9 cellular contexts compared by ENCODE assay signal in genomic region chr7:28573059-28573553, GRCh38.
DNase-seq lines count a peak whose midpoint lies in the region; ATAC-seq and TF ChIP-seq lines count a peak whose summit lies in the region.
"Had no signal": no experiment of that assay in that cellular context is flagged by ENCODE, and none has a peak within 500 bp of the region (broad histone marks: within the 10 kb centered on the region; RNA-seq: fewer than 3 reads in every experiment).

No MANE protein-coding gene starts in this region.

- no peaks in the 10 kb centered on the region for H3K9me3 Mint-ChIP-seq in activated T-helper 2 cell treated with anti-CD3 and anti-CD28 coated beads, Interferon-gamma antibody, Interleukin-2, Interleukin-4, amounts not matched to agents 10 μg/mL and 5 μg/mL and 100 μg/mL, durations not matched to agents 14 hours and 24 hours and 36 hours

- POLR2A ChIA-PET in SK-N-SH (lab: Yijun Ruan, JAX), result interaction anchor here (0.5 to 1.6 kb wide), 3 partner anchors 18 to 162 kb away, joined by 3 to 4 read pairs (median 4); no protein-coding TSS in a partner anchor

- H3K4me1 ChIP-seq in SK-N-SH (ENCODE audit: control insufficient read depth in 1 of 2, insufficient read depth in 2 of 2, low read depth in 1 of 2, low read length in 1 of 2) (peaks cover 8 to 31% of the 10 kb centered on the region in 2 experiments; a peak in 3 of 4 replicates), left lung (peaks cover 6% of the 10 kb centered on the region in 2 donors)

- CTCF ChIA-PET in SK-N-SH (lab: Yijun Ruan, JAX), result interaction anchor here (0.9 to 1.3 kb wide), 6 partner anchors 8 to 281 kb away, joined by 3 to 6 read pairs (median 4); no protein-coding TSS in a partner anchor

- no peak overlapping the region for H3K27ac Mint-ChIP-seq in activated T-helper 2 cell treated with anti-CD3 and anti-CD28 coated beads, Interferon-gamma antibody, Interleukin-2, Interleukin-4, amounts not matched to agents 10 μg/mL and 5 μg/mL and 100 μg/mL, durations not matched to agents 14 hours and 24 hours and 36 hours

- H3K27me3 ChIP-seq in SK-N-SH (ENCODE audit: insufficient read depth), result no peaks in the 10 kb centered on the region; the same call in 1 of the 2 replicates
- H3K27me3 ChIP-seq in left lung, result no peaks in the 10 kb centered on the region

- no peaks in the 10 kb centered on the region for H3K4me1 Mint-ChIP-seq in activated T-helper 2 cell treated with anti-CD3 and anti-CD28 coated beads, Interferon-gamma antibody, Interleukin-2, Interleukin-4, amounts not matched to agents 10 μg/mL and 5 μg/mL and 100 μg/mL, durations not matched to agents 14 hours and 24 hours and 36 hours (ENCODE audit: low read depth)

- intact Hi-C loops in left lung (cut with DNase I), result no loop called here
- intact Hi-C loops in activated T-helper 2 cell treated with anti-CD3 and anti-CD28 coated beads, Interferon-gamma antibody, Interleukin-2, Interleukin-4, amounts not matched to agents 10 μg/mL and 5 μg/mL and 100 μg/mL, durations not matched to agents 14 hours and 24 hours and 36 hours (cut with micrococcal nuclease), result no loop called here

- H3K36me3 ChIP-seq in SK-N-SH (replicated peaks in 1 of 2; ENCODE audit: control insufficient read depth in 1 of 2, insufficient read depth in 2 of 2, low read length in 1 of 2) (no peaks in the 10 kb centered on the region), left lung (no peaks in the 10 kb centered on the region)

- H3K27ac ChIP-seq in SK-N-SH (ENCODE audit: low read depth in 2 of 2, low read length in 1 of 2) (peak overlapping the region in 1 of 2 experiments; percentile 86; a peak in 2 of 4 replicates), left lung (no peak overlapping the region)

- ATAC-seq in left lung (peak; percentile 78), HG02763 (IDR thresholded peaks at IDR 0.05; ENCODE audit: unreplicated experiment) (no peak), HG03135 (IDR thresholded peaks at IDR 0.05; ENCODE audit: unreplicated experiment) (no peak)

- TF ChIP-seq EP300 in SK-N-SH (IDR thresholded peaks at IDR 0.05; ENCODE audit: borderline replicate concordance in 1 of 2, low read depth in 1 of 2, low read length in 1 of 2), result peak; percentile 40 to 88; a peak in 2 of 4 replicates

- H3K27me3 Mint-ChIP-seq in activated T-helper 2 cell treated with anti-CD3 and anti-CD28 coated beads, Interferon-gamma antibody, Interleukin-2, Interleukin-4, amounts not matched to agents 10 μg/mL and 5 μg/mL and 100 μg/mL, durations not matched to agents 14 hours and 24 hours and 36 hours (ENCODE audit: low read depth), result peaks cover 6% of the 10 kb centered on the region

- no peak overlapping the region for H3K9ac ChIP-seq in SK-N-SH

- no peak; the same call in 1 of the 2 replicates for TF ChIP-seq RAD21 in SK-N-SH (IDR thresholded peaks at IDR 0.05; ENCODE audit: low read length)

- H3F3A ChIP-seq in SK-N-SH (replicated peaks; ENCODE audit: insufficient read depth), result peaks cover 10% of the 10 kb centered on the region

- TF ChIP-seq CTCF in SK-N-SH (IDR thresholded peaks at IDR 0.05) (no peak), left lung (IDR thresholded peaks at IDR 0.05) (no peak)

- peak; percentile 96 for DNase-seq in DMS153 treated with DMSO at 0.1 percent for 48 hours (lab: John Stamatoyannopoulos, UW; ENCODE audit: unreplicated experiment)
- peak; percentile 95 for DNase-seq in NCI-H1092 (lab: John Stamatoyannopoulos, UW)
- peak; percentile 65 for DNase-seq in SK-N-SH
- peak in 1 of 2 donors; percentile 34 for DNase-seq in left lung
- no peak for DNase-seq in SW480 (ENCODE audit: low spot score)
- DNase-seq in activated T-helper 2 cell treated with anti-CD3 and anti-CD28 coated beads, Interferon-gamma antibody, Interleukin-2, Interleukin-4, amounts not matched to agents 10 μg/mL and 5 μg/mL and 100 μg/mL, durations not matched to agents 14 hours and 24 hours and 36 hours (ENCODE audit: low spot score), result no peak
- DNase-seq: T1000 had no signal

- no peak overlapping the region for H2AFZ ChIP-seq in SK-N-SH (ENCODE audit: low read depth)

- no peaks in the 10 kb centered on the region for H3K9me2 ChIP-seq in SK-N-SH

- no peaks in the 10 kb centered on the region for H4K20me1 ChIP-seq in SK-N-SH (ENCODE audit: insufficient read depth)

- WGBS in SK-N-SH (ENCODE audit: low lambda C conversion rate), result 27% methylated on average over 6 of the region's 6 CpGs

- no peak overlapping the region; a peak in 2 of 4 replicates for H3K4me3 ChIP-seq in SK-N-SH (ENCODE audit: low read depth in 2 of 2, low read length in 1 of 2)
- no peak overlapping the region for H3K4me3 ChIP-seq in left lung

- H3K79me2 ChIP-seq in SK-N-SH (ENCODE audit: insufficient read depth), result no peaks in the 10 kb centered on the region

- H3K4me3 Mint-ChIP-seq in activated T-helper 2 cell treated with anti-CD3 and anti-CD28 coated beads, Interferon-gamma antibody, Interleukin-2, Interleukin-4, amounts not matched to agents 10 μg/mL and 5 μg/mL and 100 μg/mL, durations not matched to agents 14 hours and 24 hours and 36 hours (ENCODE audit: low read depth), result no peak overlapping the region

- peak overlapping the region; percentile 13; the same call in 1 of the 2 replicates for H3K4me2 ChIP-seq in SK-N-SH

- no peaks in the 10 kb centered on the region for H3K9me3 ChIP-seq in SK-N-SH
- H3K9me3 ChIP-seq in left lung, result no peaks in the 10 kb centered on the region

- H3K36me3 Mint-ChIP-seq in activated T-helper 2 cell treated with anti-CD3 and anti-CD28 coated beads, Interferon-gamma antibody, Interleukin-2, Interleukin-4, amounts not matched to agents 10 μg/mL and 5 μg/mL and 100 μg/mL, durations not matched to agents 14 hours and 24 hours and 36 hours (ENCODE audit: low read depth), result no peaks in the 10 kb centered on the region

TF ChIP-seq in SK-N-SH, 30 proteins besides CTCF, POLR2A, EP300 and RAD21:
- TF ChIP-seq GATA2 (CRISPR knock-in tag; IDR thresholded peaks at IDR 0.05), result peak; percentile 94
- TF ChIP-seq MEF2A (IDR thresholded peaks at IDR 0.05; ENCODE audit: borderline replicate concordance, low read depth), result no peak
- no peak for TF ChIP-seq RFX5 (IDR thresholded peaks at IDR 0.05; ENCODE audit: low read length)
- peak; percentile 43; the same call in 1 of the 2 replicates for TF ChIP-seq ZBTB33 (IDR thresholded peaks at IDR 0.05; ENCODE audit: borderline replicate concordance, low read depth)
- TF ChIP-seq POLR2AphosphoS5 (IDR thresholded peaks at IDR 0.05; ENCODE audit: low read depth, low read length), result peak; percentile 76; the same call in 1 of the 2 replicates
- no peak for TF ChIP-seq NRF1 (IDR thresholded peaks at IDR 0.05; ENCODE audit: low read depth, low read length)
- TF ChIP-seq FOXJ3 (CRISPR knock-in tag; IDR thresholded peaks at IDR 0.05), result no peak
- TF ChIP-seq TCF12 (IDR thresholded peaks at IDR 0.05), result peak; percentile 98
- no peak for TF ChIP-seq YY1 (IDR thresholded peaks at IDR 0.05; ENCODE audit: low read depth)
- TF ChIP-seq MXI1 (IDR thresholded peaks at IDR 0.05; ENCODE audit: low read depth, low read length), result 0 out of 2 replicates have a peak, but pooled peaks have one; percentile 12
- TF ChIP-seq, protein P1, sequence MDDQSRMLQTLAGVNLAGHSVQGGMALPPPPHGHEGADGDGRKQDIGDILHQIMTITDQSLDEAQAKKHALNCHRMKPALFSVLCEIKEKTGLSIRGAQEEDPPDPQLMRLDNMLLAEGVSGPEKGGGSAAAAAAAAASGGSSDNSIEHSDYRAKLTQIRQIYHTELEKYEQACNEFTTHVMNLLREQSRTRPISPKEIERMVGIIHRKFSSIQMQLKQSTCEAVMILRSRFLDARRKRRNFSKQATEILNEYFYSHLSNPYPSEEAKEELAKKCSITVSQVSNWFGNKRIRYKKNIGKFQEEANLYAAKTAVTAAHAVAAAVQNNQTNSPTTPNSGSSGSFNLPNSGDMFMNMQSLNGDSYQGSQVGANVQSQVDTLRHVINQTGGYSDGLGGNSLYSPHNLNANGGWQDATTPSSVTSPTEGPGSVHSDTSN (IDR thresholded peaks at IDR 0.05), result peak; percentile 72
- TF ChIP-seq SIN3A (IDR thresholded peaks at IDR 0.05; ENCODE audit: borderline replicate concordance, low read depth, low read length), result no peak
- TF ChIP-seq RCOR1 (IDR thresholded peaks at IDR 0.05; ENCODE audit: low read length), result peak; percentile 98
- peak; percentile 62 for TF ChIP-seq CHD2 (IDR thresholded peaks at IDR 0.05; ENCODE audit: low read length, partially characterized antibody)
- peak; percentile 90 for TF ChIP-seq NFIC (IDR thresholded peaks at IDR 0.05; ENCODE audit: borderline replicate concordance)
- no peak for TF ChIP-seq SMC3 (IDR thresholded peaks at IDR 0.05; ENCODE audit: low read depth, low read length)
- peak; percentile 40 for TF ChIP-seq JUND (IDR thresholded peaks at IDR 0.05)
- TF ChIP-seq ELF1 (IDR thresholded peaks at IDR 0.05), result no peak
- TF ChIP-seq TEAD4 (IDR thresholded peaks at IDR 0.05; ENCODE audit: borderline replicate concordance, insufficient read depth), result peak; percentile 58; the same call in 1 of the 2 replicates
TF ChIP-seq in SK-N-SH: peak in this region for 11.

Comparison
In these comparisons a context has a peak if more than half of its experiments do, and no peak if none do; other contexts are left out.
1. DNase-seq: peak in DMS153 treated with DMSO at 0.1 percent for 48 hours (single experiment), NCI-H1092 (single experiment) and SK-N-SH (single experiment); none in SW480 (single experiment) and activated T-helper 2 cell treated with anti-CD3 and anti-CD28 coated beads, Interferon-gamma antibody, Interleukin-2, Interleukin-4, amounts not matched to agents 10 μg/mL and 5 μg/mL and 100 μg/mL, durations not matched to agents 14 hours and 24 hours and 36 hours (single experiment).